ENCODE assay signal across 10 cellular contexts in genomic region chr4:168864831-168865541, GRCh38.
A peak's percentile ranks its signal among the peaks of the same experiment; 100 is the strongest.
DNase-seq lines count a peak whose midpoint lies in the region; ATAC-seq and TF ChIP-seq lines count a peak whose summit lies in the region.
"Had no signal": no experiment of that assay in that cellular context is flagged by ENCODE, and none has a peak within 500 bp of the region (broad histone marks: within the 10 kb centered on the region; RNA-seq: fewer than 3 reads in every experiment).

No MANE protein-coding gene starts in this region.

- no peak overlapping the region for H3K4me3 ChIP-seq in heart right ventricle
- H3K4me3 ChIP-seq in body of pancreas = no peak overlapping the region
- no peak overlapping the region for H3K4me3 ChIP-seq in aorta (ENCODE audit: low read length in 2 of 2)
- H3K4me3 ChIP-seq: BLaER1, stomach had no signal

- H3K27ac Mint-ChIP-seq in endothelial cell (ENCODE audit: unreplicated experiment) = no peak overlapping the region

- peak in 5 of 9 donors; percentile 18 to 51 (median 39) for TF ChIP-seq CTCF in heart right ventricle (IDR thresholded peaks at IDR 0.05)
- TF ChIP-seq CTCF in body of pancreas (IDR thresholded peaks at IDR 0.05) = no peak
- no peak for TF ChIP-seq CTCF in endothelial cell (IDR thresholded peaks at IDR 0.05; ENCODE audit: unreplicated experiment)

- H3K9me3 Mint-ChIP-seq in endothelial cell (ENCODE audit: unreplicated experiment) = no peaks in the 10 kb centered on the region

- H3K4me1 ChIP-seq in heart right ventricle (peaks cover 0 to 86% (median 49%) of the 10 kb centered on the region in 9 donors), body of pancreas (no peaks in the 10 kb centered on the region), aorta (ENCODE audit: control insufficient read depth in 1 of 2, insufficient read depth in 2 of 2, low read length in 2 of 2) (peaks cover 3 to 22% of the 10 kb centered on the region in 2 donors)
- H3K4me1 ChIP-seq: BLaER1 had no signal

- DNase-seq in heart right ventricle = no peak
- no peak for DNase-seq in Right ventricle myocardium superior
- DNase-seq in body of pancreas = no peak
- DNase-seq in kidney glomerular epithelial cell (lab: John Stamatoyannopoulos, UW) = peak; percentile 13
- no peak for DNase-seq in aorta
- DNase-seq in SKM-1 treated with dmso at 0.1 percent for 144 hours (lab: John Stamatoyannopoulos, UW; ENCODE audit: unreplicated experiment) = no peak
- no peak for DNase-seq in endothelial cell (ENCODE audit: low spot score)
- DNase-seq: stomach had no signal

- peaks cover 11% of the 10 kb centered on the region for H3K4me1 Mint-ChIP-seq in endothelial cell (ENCODE audit: unreplicated experiment)

- 63 to 64% methylated on average over 5 of the region's 5 CpGs for WGBS in heart right ventricle, 2 donors
- 69 to 70% methylated on average over 5 of the region's 5 CpGs for WGBS in body of pancreas, 2 donors
- WGBS in aorta, 2 donors = 26 to 27% methylated on average over 5 of the region's 5 CpGs

- H3K27ac ChIP-seq in heart right ventricle = peak overlapping the region in 3 of 10 donors; percentile 12 to 32 (median 28)
- no peak overlapping the region for H3K27ac ChIP-seq in body of pancreas
- peak overlapping the region; percentile 50 to 59 for H3K27ac ChIP-seq in aorta (ENCODE audit: low read depth in 1 of 2, low read length in 2 of 2)
- H3K27ac ChIP-seq: BLaER1 had no signal

- peaks cover 1% of the 10 kb centered on the region for H3K27me3 Mint-ChIP-seq in endothelial cell (ENCODE audit: unreplicated experiment)

- H3K4me3 Mint-ChIP-seq in endothelial cell (ENCODE audit: unreplicated experiment) = no peak overlapping the region

- intact Hi-C loops in heart right ventricle (cut with DNase I) = loop anchor here in 1 of 10 donors (5.0 kb wide), 1 partner anchor 33 kb away; no protein-coding TSS in a partner anchor
- intact Hi-C loops in Right ventricle myocardium superior (cut with DNase I) = no loop called here
- intact Hi-C loops in body of pancreas (cut with DNase I) = no loop called here
- intact Hi-C loops in aorta (cut with DNase I) = no loop called here

- peak in 3 of 8 donors; percentile 22 to 44 (median 41) for ATAC-seq in heart right ventricle
- ATAC-seq in Right ventricle myocardium superior (ENCODE audit: poor library complexity) = no peak
- ATAC-seq in body of pancreas = peak; percentile 27
- ATAC-seq in aorta (ENCODE audit: low FRiP score) = peak; percentile 9
- no peak for ATAC-seq in GM21367 (IDR thresholded peaks at IDR 0.05; ENCODE audit: unreplicated experiment)

- no peaks in the 10 kb centered on the region for H3K9me3 ChIP-seq in heart right ventricle
- no peaks in the 10 kb centered on the region for H3K9me3 ChIP-seq in body of pancreas
- no peaks in the 10 kb centered on the region for H3K9me3 ChIP-seq in aorta (ENCODE audit: control insufficient read depth, low read length)
- H3K9me3 ChIP-seq: BLaER1, stomach had no signal

- TF ChIP-seq POLR2A in body of pancreas (IDR thresholded peaks at IDR 0.05) = no peak

- H3K36me3 ChIP-seq in heart right ventricle (peaks cover 0 to 4% (median 0%) of the 10 kb centered on the region in 9 donors), body of pancreas (replicated peaks in 1 of 2; ENCODE audit: insufficient read depth in 1 of 2, low read depth in 2 of 2) (no peaks in the 10 kb centered on the region), aorta (ENCODE audit: control insufficient read depth in 1 of 2, insufficient read depth in 2 of 2, low read length in 1 of 2) (peaks cover 0 to 2% of the 10 kb centered on the region in 2 donors)
- H3K36me3 ChIP-seq: BLaER1 had no signal

- no peaks in the 10 kb centered on the region for H3K27me3 ChIP-seq in heart right ventricle
- no peaks in the 10 kb centered on the region for H3K27me3 ChIP-seq in body of pancreas
- H3K27me3 ChIP-seq in aorta (ENCODE audit: control insufficient read depth in 1 of 2, insufficient read depth in 2 of 2, low read length in 1 of 2) = no peaks in the 10 kb centered on the region
- H3K27me3 ChIP-seq: BLaER1, stomach had no signal

- no peaks in the 10 kb centered on the region for H3K36me3 Mint-ChIP-seq in endothelial cell (ENCODE audit: low read depth, unreplicated experiment)

Comparison
In these comparisons a context has a peak if more than half of its experiments do, and no peak if none do; other contexts are left out.
1. ATAC-seq: peak in body of pancreas (single experiment) and aorta (single experiment); none in Right ventricle myocardium superior (single experiment) and GM21367 (single experiment).
2. H3K27ac ChIP-seq: peak in aorta (2 of 2); none in body of pancreas (0 of 4).
3. CTCF ChIP-seq: peak in heart right ventricle (5 of 9); none in body of pancreas (0 of 7) and endothelial cell (single experiment).